ENCODE assay signal across 23 cellular contexts in genomic region chr3:166593776-166594175, GRCh38.
"Had no signal": no experiment of that assay in that cellular context is flagged by ENCODE, and none has a peak within 500 bp of the region (broad histone marks: within the 10 kb centered on the region; RNA-seq: fewer than 3 reads in every experiment).

No MANE protein-coding gene starts in this region.

- DNase-seq: colonic mucosa; cortex of kidney; dermis blood vessel endothelial cell; dorsolateral prefrontal cortex; effector CD4-positive, alpha-beta T cell; effector CD8-positive, alpha-beta T cell; effector memory CD4-positive, alpha-beta T cell; effector memory CD8-positive, alpha-beta T cell; endodermal cell; erythroblast; esophagus squamous epithelium; foreskin fibroblast; foreskin keratinocyte; foreskin melanocyte; gastrocnemius medialis; glutamatergic neuron; head of caudate nucleus; heart left ventricle; heart right ventricle had no signal

- H3K36me3 ChIP-seq: colonic mucosa, esophagus muscularis mucosa, esophagus squamous epithelium, gastrocnemius medialis, gastroesophageal sphincter, heart left ventricle, heart right ventricle had no signal

- H3K4me1 ChIP-seq: colonic mucosa, esophagus muscularis mucosa, esophagus squamous epithelium, foreskin keratinocyte, gastrocnemius medialis, gastroesophageal sphincter, heart left ventricle, heart right ventricle had no signal

- H3K9me3 ChIP-seq: colonic mucosa, esophagus muscularis mucosa, esophagus squamous epithelium, gastrocnemius medialis, gastroesophageal sphincter had no signal

- H3K27me3 ChIP-seq: colonic mucosa, dorsolateral prefrontal cortex, esophagus muscularis mucosa, esophagus squamous epithelium, foreskin keratinocyte, gastrocnemius medialis, gastroesophageal sphincter, heart left ventricle, heart right ventricle had no signal

- H3K27ac ChIP-seq: colonic mucosa, coronary artery, dorsolateral prefrontal cortex, epithelial cell of prostate, esophagus muscularis mucosa, esophagus squamous epithelium, foreskin keratinocyte, gastrocnemius medialis, gastroesophageal sphincter, heart left ventricle, heart right ventricle had no signal

- H3K4me3 ChIP-seq: colonic mucosa, coronary artery, dorsolateral prefrontal cortex, esophagus muscularis mucosa, esophagus squamous epithelium, gastrocnemius medialis, gastroesophageal sphincter, heart left ventricle, heart right ventricle had no signal
